In genomic region chr9:97803167-97804058, GRCh38 we compare ENCODE assay signal across 1 cellular context.
TF ChIP-seq lines count a peak whose summit lies in the region.

No MANE protein-coding gene starts in this region.

TF ChIP-seq in K562, 482 proteins besides CTCF, POLR2A, EP300 and RAD21 (continued from another document and continues in another):
- TF ChIP-seq, protein P1, sequence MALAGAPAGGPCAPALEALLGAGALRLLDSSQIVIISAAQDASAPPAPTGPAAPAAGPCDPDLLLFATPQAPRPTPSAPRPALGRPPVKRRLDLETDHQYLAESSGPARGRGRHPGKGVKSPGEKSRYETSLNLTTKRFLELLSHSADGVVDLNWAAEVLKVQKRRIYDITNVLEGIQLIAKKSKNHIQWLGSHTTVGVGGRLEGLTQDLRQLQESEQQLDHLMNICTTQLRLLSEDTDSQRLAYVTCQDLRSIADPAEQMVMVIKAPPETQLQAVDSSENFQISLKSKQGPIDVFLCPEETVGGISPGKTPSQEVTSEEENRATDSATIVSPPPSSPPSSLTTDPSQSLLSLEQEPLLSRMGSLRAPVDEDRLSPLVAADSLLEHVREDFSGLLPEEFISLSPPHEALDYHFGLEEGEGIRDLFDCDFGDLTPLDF (CRISPR knock-in tag; IDR thresholded peaks at IDR 0.05): peak; percentile 64; the same call in 1 of the 2 replicates
- TF ChIP-seq STAT5A (IDR thresholded peaks at IDR 0.05; ENCODE audit: borderline replicate concordance, low read length) (no peak), ZEB2 (IDR thresholded peaks at IDR 0.05) (peak; percentile 96), JUND (IDR thresholded peaks at IDR 0.05; ENCODE audit: borderline replicate concordance, low read depth, low read length) (peak; percentile 61), JUND (tag; IDR thresholded peaks at IDR 0.05; ENCODE audit: borderline replicate concordance, low read depth, low read length) (peak; percentile 35; the same call in 1 of the 3 replicates), MBD2 (IDR thresholded peaks at IDR 0.05; ENCODE audit: borderline replicate concordance, low read depth) (no peak), THRAP3 (IDR thresholded peaks at IDR 0.05; ENCODE audit: borderline replicate concordance) (0 out of 2 replicates have a peak, but pooled peaks have one; percentile 36), ZNF232 (CRISPR knock-in tag; IDR thresholded peaks at IDR 0.05) (no peak), SIN3A (IDR thresholded peaks at IDR 0.05; ENCODE audit: borderline replicate concordance in 2 of 2, control insufficient read depth in 1 of 2, low read depth in 2 of 2, low read length in 2 of 2) (peak in 1 of 2 experiments; percentile 36; a peak in 1 of 4 replicates), SNIP1 (IDR thresholded peaks at IDR 0.05; ENCODE audit: low read depth) (0 out of 2 replicates have a peak, but pooled peaks have one; percentile 13), ZNF398 (CRISPR knock-in tag; IDR thresholded peaks at IDR 0.05) (no peak), TFAM (CRISPR knock-in tag; conservative IDR thresholded peaks at IDR 0.05) (no peak), MCM7 (IDR thresholded peaks at IDR 0.05) (0 out of 4 replicates have a peak, but pooled peaks of 1 of the 2 experiments have one; percentile 67), ARNT (IDR thresholded peaks at IDR 0.05) (peak; percentile 40 to 47; a peak in 2 of 4 replicates), NR2C1 (IDR thresholded peaks at IDR 0.05) (no peak), NR2C1 (tag; IDR thresholded peaks at IDR 0.05) (no peak), MTA3 (IDR thresholded peaks at IDR 0.05; ENCODE audit: borderline replicate concordance) (peak; percentile 49; the same call in 1 of the 2 replicates), MEIS2 (IDR thresholded peaks at IDR 0.05; ENCODE audit: partially characterized antibody) (peak; percentile 16), CBFA2T3 (IDR thresholded peaks at IDR 0.05) (no peak), CEBPZ (IDR thresholded peaks at IDR 0.05; ENCODE audit: borderline replicate concordance, low read depth, low read length) (no peak), ZNF212 (CRISPR knock-in tag; IDR thresholded peaks at IDR 0.05) (no peak), YBX1 (IDR thresholded peaks at IDR 0.05) (peak; percentile 76; the same call in 1 of the 2 replicates), AFF4 (CRISPR knock-in tag; IDR thresholded peaks at IDR 0.05) (no peak), ZNF408 (CRISPR knock-in tag; IDR thresholded peaks at IDR 0.05; ENCODE audit: low read depth) (no peak), CBX1 (IDR thresholded peaks at IDR 0.05; ENCODE audit: low read depth) (peak; percentile 27; the same call in 1 of the 2 replicates), RFX7 (CRISPR knock-in tag; IDR thresholded peaks at IDR 0.05) (no peak)
- TF ChIP-seq, protein P2, sequence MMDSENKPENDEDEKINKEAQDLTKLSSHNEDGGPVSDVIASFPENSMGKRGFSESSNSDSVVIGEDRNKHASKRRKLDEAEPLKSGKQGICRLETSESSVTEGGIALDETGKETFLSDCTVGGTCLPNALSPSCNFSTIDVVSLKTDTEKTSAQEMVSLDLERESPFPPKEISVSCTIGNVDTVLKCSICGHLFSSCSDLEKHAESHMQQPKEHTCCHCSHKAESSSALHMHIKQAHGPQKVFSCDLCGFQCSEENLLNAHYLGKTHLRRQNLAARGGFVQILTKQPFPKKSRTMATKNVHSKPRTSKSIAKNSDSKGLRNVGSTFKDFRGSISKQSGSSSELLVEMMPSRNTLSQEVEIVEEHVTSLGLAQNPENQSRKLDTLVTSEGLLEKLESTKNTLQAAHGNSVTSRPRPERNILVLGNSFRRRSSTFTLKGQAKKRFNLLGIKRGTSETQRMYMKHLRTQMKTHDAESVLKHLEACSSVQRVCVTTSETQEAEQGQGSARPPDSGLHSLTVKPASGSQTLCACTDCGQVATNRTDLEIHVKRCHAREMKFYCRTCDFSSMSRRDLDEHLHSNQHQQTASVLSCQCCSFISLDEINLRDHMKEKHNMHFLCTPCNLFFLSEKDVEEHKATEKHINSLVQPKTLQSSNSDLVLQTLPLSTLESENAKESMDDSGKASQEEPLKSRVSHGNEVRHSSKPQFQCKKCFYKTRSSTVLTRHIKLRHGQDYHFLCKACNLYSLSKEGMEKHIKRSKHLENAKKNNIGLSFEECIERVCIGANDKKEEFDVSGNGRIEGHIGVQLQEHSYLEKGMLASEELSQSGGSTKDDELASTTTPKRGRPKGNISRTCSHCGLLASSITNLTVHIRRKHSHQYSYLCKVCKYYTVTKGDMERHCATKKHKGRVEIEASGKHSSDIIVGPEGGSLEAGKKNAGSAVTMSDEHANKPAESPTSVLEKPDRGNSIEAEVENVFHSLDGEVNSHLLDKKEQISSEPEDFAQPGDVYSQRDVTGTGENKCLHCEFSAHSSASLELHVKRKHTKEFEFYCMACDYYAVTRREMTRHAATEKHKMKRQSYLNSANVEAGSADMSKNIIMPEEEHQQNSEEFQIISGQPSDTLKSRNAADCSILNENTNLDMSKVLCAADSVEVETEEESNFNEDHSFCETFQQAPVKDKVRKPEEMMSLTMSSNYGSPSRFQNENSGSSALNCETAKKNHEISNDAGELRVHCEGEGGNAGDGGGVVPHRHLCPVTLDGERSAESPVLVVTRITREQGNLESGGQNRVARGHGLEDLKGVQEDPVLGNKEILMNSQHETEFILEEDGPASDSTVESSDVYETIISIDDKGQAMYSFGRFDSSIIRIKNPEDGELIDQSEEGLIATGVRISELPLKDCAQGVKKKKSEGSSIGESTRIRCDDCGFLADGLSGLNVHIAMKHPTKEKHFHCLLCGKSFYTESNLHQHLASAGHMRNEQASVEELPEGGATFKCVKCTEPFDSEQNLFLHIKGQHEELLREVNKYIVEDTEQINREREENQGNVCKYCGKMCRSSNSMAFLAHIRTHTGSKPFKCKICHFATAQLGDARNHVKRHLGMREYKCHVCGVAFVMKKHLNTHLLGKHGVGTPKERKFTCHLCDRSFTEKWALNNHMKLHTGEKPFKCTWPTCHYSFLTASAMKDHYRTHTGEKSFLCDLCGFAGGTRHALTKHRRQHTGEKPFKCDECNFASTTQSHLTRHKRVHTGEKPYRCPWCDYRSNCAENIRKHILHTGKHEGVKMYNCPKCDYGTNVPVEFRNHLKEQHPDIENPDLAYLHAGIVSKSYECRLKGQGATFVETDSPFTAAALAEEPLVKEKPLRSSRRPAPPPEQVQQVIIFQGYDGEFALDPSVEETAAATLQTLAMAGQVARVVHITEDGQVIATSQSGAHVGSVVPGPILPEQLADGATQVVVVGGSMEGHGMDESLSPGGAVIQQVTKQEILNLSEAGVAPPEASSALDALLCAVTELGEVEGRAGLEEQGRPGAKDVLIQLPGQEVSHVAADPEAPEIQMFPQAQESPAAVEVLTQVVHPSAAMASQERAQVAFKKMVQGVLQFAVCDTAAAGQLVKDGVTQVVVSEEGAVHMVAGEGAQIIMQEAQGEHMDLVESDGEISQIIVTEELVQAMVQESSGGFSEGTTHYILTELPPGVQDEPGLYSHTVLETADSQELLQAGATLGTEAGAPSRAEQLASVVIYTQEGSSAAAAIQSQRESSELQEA (IDR thresholded peaks at IDR 0.05; ENCODE audit: low read depth): 0 out of 2 replicates have a peak, but pooled peaks have one; percentile 53
- TF ChIP-seq, protein P3, sequence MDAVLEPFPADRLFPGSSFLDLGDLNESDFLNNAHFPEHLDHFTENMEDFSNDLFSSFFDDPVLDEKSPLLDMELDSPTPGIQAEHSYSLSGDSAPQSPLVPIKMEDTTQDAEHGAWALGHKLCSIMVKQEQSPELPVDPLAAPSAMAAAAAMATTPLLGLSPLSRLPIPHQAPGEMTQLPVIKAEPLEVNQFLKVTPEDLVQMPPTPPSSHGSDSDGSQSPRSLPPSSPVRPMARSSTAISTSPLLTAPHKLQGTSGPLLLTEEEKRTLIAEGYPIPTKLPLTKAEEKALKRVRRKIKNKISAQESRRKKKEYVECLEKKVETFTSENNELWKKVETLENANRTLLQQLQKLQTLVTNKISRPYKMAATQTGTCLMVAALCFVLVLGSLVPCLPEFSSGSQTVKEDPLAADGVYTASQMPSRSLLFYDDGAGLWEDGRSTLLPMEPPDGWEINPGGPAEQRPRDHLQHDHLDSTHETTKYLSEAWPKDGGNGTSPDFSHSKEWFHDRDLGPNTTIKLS (IDR thresholded peaks at IDR 0.05; ENCODE audit: borderline replicate concordance, low read depth): no peak
- TF ChIP-seq, protein P4, sequence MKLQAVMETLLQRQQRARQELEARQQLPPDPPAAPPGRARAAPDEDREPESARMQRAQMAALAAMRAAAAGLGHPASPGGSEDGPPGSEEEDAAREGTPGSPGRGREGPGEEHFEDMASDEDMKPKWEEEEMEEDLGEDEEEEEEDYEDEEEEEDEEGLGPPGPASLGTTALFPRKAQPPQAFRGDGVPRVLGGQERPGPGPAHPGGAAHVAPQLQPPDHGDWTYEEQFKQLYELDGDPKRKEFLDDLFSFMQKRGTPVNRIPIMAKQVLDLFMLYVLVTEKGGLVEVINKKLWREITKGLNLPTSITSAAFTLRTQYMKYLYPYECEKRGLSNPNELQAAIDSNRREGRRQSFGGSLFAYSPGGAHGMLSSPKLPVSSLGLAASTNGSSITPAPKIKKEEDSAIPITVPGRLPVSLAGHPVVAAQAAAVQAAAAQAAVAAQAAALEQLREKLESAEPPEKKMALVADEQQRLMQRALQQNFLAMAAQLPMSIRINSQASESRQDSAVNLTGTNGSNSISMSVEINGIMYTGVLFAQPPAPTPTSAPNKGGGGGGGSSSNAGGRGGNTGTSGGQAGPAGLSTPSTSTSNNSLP (IDR thresholded peaks at IDR 0.05; ENCODE audit: borderline replicate concordance, low read depth, low read length): no peak
- TF ChIP-seq, protein P5, sequence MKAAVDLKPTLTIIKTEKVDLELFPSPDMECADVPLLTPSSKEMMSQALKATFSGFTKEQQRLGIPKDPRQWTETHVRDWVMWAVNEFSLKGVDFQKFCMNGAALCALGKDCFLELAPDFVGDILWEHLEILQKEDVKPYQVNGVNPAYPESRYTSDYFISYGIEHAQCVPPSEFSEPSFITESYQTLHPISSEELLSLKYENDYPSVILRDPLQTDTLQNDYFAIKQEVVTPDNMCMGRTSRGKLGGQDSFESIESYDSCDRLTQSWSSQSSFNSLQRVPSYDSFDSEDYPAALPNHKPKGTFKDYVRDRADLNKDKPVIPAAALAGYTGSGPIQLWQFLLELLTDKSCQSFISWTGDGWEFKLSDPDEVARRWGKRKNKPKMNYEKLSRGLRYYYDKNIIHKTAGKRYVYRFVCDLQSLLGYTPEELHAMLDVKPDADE (conservative IDR thresholded peaks at IDR 0.05; ENCODE audit: control insufficient read depth, low read depth, low read length): no peak
